Comparison of ENCODE assay signal across 8 cellular contexts in the genomic region with DNA sequence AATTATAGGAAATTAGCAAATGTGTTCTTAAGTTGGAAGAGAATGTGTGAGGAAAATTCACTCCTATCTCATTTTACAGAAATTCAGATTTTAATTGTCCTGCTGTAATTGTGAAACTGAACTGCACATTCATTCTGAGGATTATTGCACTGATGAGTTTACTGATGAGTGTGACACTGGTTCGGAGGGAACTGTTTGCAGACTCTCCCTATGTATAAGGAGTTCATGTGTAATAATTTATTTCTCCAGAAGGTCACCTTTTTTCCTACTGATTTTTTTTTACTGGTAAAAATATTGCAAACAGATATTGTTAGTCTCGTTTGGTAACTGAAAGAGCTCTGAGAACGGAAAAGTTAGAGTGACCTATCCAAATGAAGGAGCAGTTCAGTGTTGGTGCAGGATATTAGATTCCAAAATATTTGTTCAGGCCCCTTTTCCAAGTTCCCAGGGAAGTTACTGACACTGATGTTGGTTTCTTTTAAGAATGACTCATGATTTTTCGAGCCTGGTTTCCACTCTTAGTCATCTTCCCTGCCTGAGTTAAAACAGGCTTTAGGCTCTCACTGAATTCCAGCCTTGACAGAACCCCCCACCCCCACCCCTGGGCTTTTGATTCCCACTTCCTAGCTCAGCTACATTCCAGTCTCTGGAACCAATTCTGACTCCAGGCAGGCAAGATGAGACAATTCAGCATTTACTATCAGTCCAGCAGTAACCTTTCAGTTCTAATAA. TPM values are rescaled to one million over a fixed set of nuclear protein-coding genes. Genes with fewer than 3 reads are reported as not detected.
DNase-seq lines count a peak whose midpoint lies in the region; ATAC-seq, FAIRE-seq and TF ChIP-seq lines count a peak whose summit lies in the region.

No MANE protein-coding gene starts in this region.

- peak overlapping the region; percentile 1; the same call in 1 of the 2 replicates for H3K4me3 ChIP-seq in AG04449 (ENCODE audit: low read depth, low read length)

- H3K4me3 Mint-ChIP-seq in mesothelial cell of epicardium = no peak overlapping the region

- CTCF ChIA-PET in AG04449 (lab: Yijun Ruan, JAX) = interaction anchor here (0.7 to 1.5 kb wide), 5 partner anchors 13 to 310 kb away, joined by 3 read pairs; no protein-coding TSS in a partner anchor

- H3K36me3 Mint-ChIP-seq in mesothelial cell of epicardium = peaks cover 9% of the 10 kb centered on the region

- ATAC-seq in GM21360 (IDR thresholded peaks at IDR 0.05; ENCODE audit: unreplicated experiment) = peak; percentile 41
- no peak for ATAC-seq in GM21528 (IDR thresholded peaks at IDR 0.05; ENCODE audit: low FRiP score, unreplicated experiment)

- POLR2A ChIA-PET in AG04449 (lab: Yijun Ruan, JAX) = interaction anchor here (0.6 to 1.0 kb wide), 4 partner anchors 18 to 661 kb away, joined by 4 to 7 read pairs (median 4); partner anchors contain the start of gene ANO6

- TF ChIP-seq CTCF in AG04449 (IDR thresholded peaks at IDR 0.05; ENCODE audit: insufficient read depth, low read length, missing control alignments) (no peak), mesothelial cell of epicardium (IDR thresholded peaks at IDR 0.05; ENCODE audit: unreplicated experiment) (no peak), D721Med (IDR thresholded peaks at IDR 0.05; ENCODE audit: insufficient read depth, missing control alignments) (no peak)

- H3K9me3 Mint-ChIP-seq in mesothelial cell of epicardium = peaks cover 6% of the 10 kb centered on the region

- DNase-seq in AG04449 (ENCODE audit: low read depth, low spot score) = peak; percentile 96
- peak; percentile 94 for DNase-seq in RKO (ENCODE audit: low spot score)
- DNase-seq in mesothelial cell of epicardium (ENCODE audit: low spot score in 2 of 2, unreplicated experiment in 2 of 2) = no peak
- DNase-seq in D721Med (ENCODE audit: insufficient read length, low spot score) = no peak
- DNase-seq in NCI-H1436 (lab: John Stamatoyannopoulos, UW) = no peak

- H3K4me1 Mint-ChIP-seq in mesothelial cell of epicardium = peaks cover 46% of the 10 kb centered on the region

- peak overlapping the region; percentile 94 for H3K27ac Mint-ChIP-seq in mesothelial cell of epicardium

- no peaks in the 10 kb centered on the region for H3K27me3 Mint-ChIP-seq in mesothelial cell of epicardium (ENCODE audit: low read depth)

- FAIRE-seq in endometrium (lab: Jason Lieb, UNC) (peak; percentile 88), D721Med (lab: Jason Lieb, UNC) (no peak)

RNA-seq across cellular contexts. Expression of gene ANO6, which starts 18.4 kb away (rescaled TPM):
- 40.1 to 41.1 TPM (median 40.9 TPM) in 3 replicates for total RNA-seq in mesothelial cell of epicardium

Comparison
In these comparisons a context has a peak if more than half of its experiments do, and no peak if none do; other contexts are left out.
1. DNase-seq: peak in AG04449 (single experiment) and RKO (single experiment); none in mesothelial cell of epicardium (0 of 2), D721Med (single experiment) and NCI-H1436 (single experiment).